ENCODE assay signal across 35 cellular contexts in genomic region chr6:20241102-20241501, GRCh38.
"Had no signal": no experiment of that assay in that cellular context is flagged by ENCODE, and none has a peak within 500 bp of the region (broad histone marks: within the 10 kb centered on the region; RNA-seq: fewer than 3 reads in every experiment).

No MANE protein-coding gene starts in this region.

- H3K9me3 ChIP-seq: MG63 had no signal

- H3K36me3 ChIP-seq: MG63 had no signal

- H3K4me3 ChIP-seq: MG63 had no signal

- DNase-seq: Kasumi-1, MG63, MM.1S, MV-4-11, NCI-H1048, NCI-H1092, NCI-H1092 treated with DMSO at 0.1 percent for 48 hours, NCI-H1105, NCI-H1105 treated with DMSO at 0.1 percent for 48 hours, NCI-H1417 treated with DMSO at 0.1 percent for 48 hours, NCI-H1436, NCI-H1436 treated with DMSO at 0.1 percent for 48 hours, NCI-H146, NCI-H1694, NCI-H1694 treated with DMSO at 0.1 percent for 48 hours, NCI-H187, NCI-H187 treated with DMSO at 0.1 percent for 48 hours, NCI-H1930, NCI-H2029, NCI-H2029 treated with DMSO at 0.1 percent for 48 hours, NCI-H2081, NCI-H2081 treated with DMSO at 0.1 percent for 48 hours, NCI-H2107, NCI-H2171, NCI-H2171 treated with DMSO at 0.1 percent for 48 hours, NCI-H226, NCI-H345, NCI-H446, NCI-H446 treated with DMSO at 0.1 percent for 48 hours, NCI-H510A, NCI-H510A treated with DMSO at 0.1 percent for 48 hours, NCI-H524, NCI-H524 treated with DMSO at 0.1 percent for 48 hours, NCI-H526, NCI-H526 treated with DMSO at 0.1 percent for 48 hours had no signal

- H3K27me3 ChIP-seq: MG63 had no signal
